8 cellular contexts compared by ENCODE assay signal in the genomic region with DNA sequence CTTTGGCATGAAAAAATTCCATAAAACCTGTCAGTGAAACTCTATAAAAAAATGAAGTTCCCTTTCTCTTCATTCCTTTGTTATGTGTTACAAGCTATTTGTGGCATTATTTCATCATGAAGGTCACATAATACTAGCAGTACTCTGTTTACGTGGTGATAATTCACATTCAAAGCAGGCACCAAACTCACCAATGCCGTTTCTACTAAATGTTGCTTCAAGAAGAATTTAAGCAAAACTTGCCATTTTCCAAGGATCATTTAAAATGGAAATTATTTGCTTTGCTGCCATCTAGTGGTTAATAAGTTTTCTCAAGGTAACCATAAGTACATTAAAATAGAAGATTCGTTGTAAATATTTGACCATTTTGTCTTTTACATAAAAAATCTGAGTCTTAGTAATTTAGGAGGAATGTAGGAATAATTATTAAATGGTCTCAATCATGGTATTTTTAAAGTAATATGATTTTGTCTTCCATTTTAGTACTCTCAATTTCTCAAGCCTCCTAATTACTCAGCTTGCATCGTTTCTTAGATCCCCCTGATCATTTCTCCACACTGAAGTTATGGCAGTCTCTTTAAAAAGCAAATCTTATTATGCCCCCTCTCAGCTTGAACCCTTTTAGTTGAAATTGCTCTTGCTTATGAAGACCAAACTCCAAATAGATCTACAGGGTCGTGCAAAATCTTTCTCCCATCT.
DNase-seq lines count a peak whose midpoint lies in the region; ATAC-seq and TF ChIP-seq lines count a peak whose summit lies in the region.

No MANE protein-coding gene starts in this region.

- intact Hi-C loops in ascending aorta (cut with DNase I) = loop anchor here (1.0 kb wide), 2 partner anchors 204 to 310 kb away; a partner anchor contains a TSS
- intact Hi-C loops in uterus (cut with DNase I; ENCODE audit: low total_unique reads) = loop anchor here (10.0 kb wide), 1 partner anchor 201 kb away; no protein-coding TSS in a partner anchor

- H3K4me1 ChIP-seq in ascending aorta = peaks cover 0 to 8% of the 10 kb centered on the region in 2 donors
- H3K4me1 ChIP-seq in uterus = peaks cover 0 to 6% of the 10 kb centered on the region in 2 donors

- peak; percentile 1 to 2 for DNase-seq in SHP77 (lab: John Stamatoyannopoulos, UW)
- DNase-seq in SHP77 treated with DMSO at 0.1 percent for 48 hours (lab: John Stamatoyannopoulos, UW) = no peak
- peak; percentile 3 for DNase-seq in NCI-H1417 treated with DMSO at 0.1 percent for 48 hours (lab: John Stamatoyannopoulos, UW)
- no peak for DNase-seq in ascending aorta (ENCODE audit: low spot score in 2 of 2)
- no peak for DNase-seq in kidney epithelial cell (ENCODE audit: low read depth)
- DNase-seq in uterus = peak in 1 of 2 donors; percentile 30
- DNase-seq in stimulated activated CD4-positive, alpha-beta T cell treated with anti-CD3 and anti-CD28 coated beads, Interleukin-4, amount 100 ng/mL, for 24 hours = no peak

- H3K4me3 ChIP-seq in ascending aorta (no peak overlapping the region), kidney epithelial cell (ENCODE audit: low read depth, low read length) (no peak overlapping the region), uterus (no peak overlapping the region)

- H3K27ac ChIP-seq in ascending aorta = peak overlapping the region; percentile 47 to 74
- peak overlapping the region; percentile 55 to 71 for H3K27ac ChIP-seq in uterus

- no peak for ATAC-seq in HG03039 (IDR thresholded peaks at IDR 0.05; ENCODE audit: unreplicated experiment)

- H3K36me3 ChIP-seq in ascending aorta = peaks cover 5 to 23% of the 10 kb centered on the region in 2 donors
- H3K36me3 ChIP-seq in kidney epithelial cell (ENCODE audit: control insufficient read depth, insufficient read depth, low read length) = no peaks in the 10 kb centered on the region
- H3K36me3 ChIP-seq in uterus = no peaks in the 10 kb centered on the region

- TF ChIP-seq CTCF in ascending aorta (IDR thresholded peaks at IDR 0.05) (peak; percentile 41 to 64 (median 48)), kidney epithelial cell (IDR thresholded peaks at IDR 0.05; ENCODE audit: insufficient read depth, low read length, poor library complexity, severe bottlenecking) (peak; percentile 1), uterus (IDR thresholded peaks at IDR 0.05) (peak; percentile 52 to 66 (median 62))

- H3K27me3 ChIP-seq in ascending aorta = no peaks in the 10 kb centered on the region
- H3K27me3 ChIP-seq in kidney epithelial cell (ENCODE audit: control insufficient read depth, insufficient read depth, low read length) = no peaks in the 10 kb centered on the region
- no peaks in the 10 kb centered on the region for H3K27me3 ChIP-seq in uterus

- H3K9me3 ChIP-seq in ascending aorta = no peaks in the 10 kb centered on the region
- H3K9me3 ChIP-seq in uterus = no peaks in the 10 kb centered on the region

- TF ChIP-seq POLR2A in uterus (IDR thresholded peaks at IDR 0.05) = no peak

Comparison
In these comparisons a context has a peak if more than half of its experiments do, and no peak if none do; other contexts are left out.
1. DNase-seq: peak in SHP77 (2 of 2) and NCI-H1417 treated with DMSO at 0.1 percent for 48 hours (single experiment); none in SHP77 treated with DMSO at 0.1 percent for 48 hours (single experiment), ascending aorta (0 of 2), kidney epithelial cell (single experiment) and stimulated activated CD4-positive, alpha-beta T cell treated with anti-CD3 and anti-CD28 coated beads, Interleukin-4, amount 100 ng/mL, for 24 hours (single experiment).
2. CTCF ChIP-seq: peak in every context shown above with its lines; median percentile 62 in uterus; 48 in ascending aorta; 1 in kidney epithelial cell.